27 cellular contexts compared by ENCODE assay signal in genomic region chr12:71484272-71484905, GRCh38. TPM values are rescaled to one million over a fixed set of nuclear protein-coding genes. Genes with fewer than 3 reads are reported as not detected.
DNase-seq lines count a peak whose midpoint lies in the region; ATAC-seq and TF ChIP-seq lines count a peak whose summit lies in the region.
"Had no signal": no experiment of that assay in that cellular context is flagged by ENCODE, and none has a peak within 500 bp of the region (broad histone marks: within the 10 kb centered on the region; RNA-seq: fewer than 3 reads in every experiment).

No MANE protein-coding gene starts in this region.

- no peak for TF ChIP-seq CTCF in GM23338 (conservative IDR thresholded peaks at IDR 0.05; ENCODE audit: low read depth in 2 of 2)
- TF ChIP-seq CTCF in PC-3 (conservative IDR thresholded peaks at IDR 0.05; ENCODE audit: low read depth, low read length): no peak
- TF ChIP-seq CTCF in endodermal cell (conservative IDR thresholded peaks at IDR 0.05): peak; percentile 22
- peak; percentile 13 for TF ChIP-seq CTCF in psoas muscle (IDR thresholded peaks at IDR 0.05)
- TF ChIP-seq CTCF in body of pancreas (IDR thresholded peaks at IDR 0.05): no peak

- H3K9ac ChIP-seq in PC-3 (ENCODE audit: low read length) (no peak overlapping the region), endodermal cell (ENCODE audit: extremely low read depth, low read length, poor library complexity, severe bottlenecking) (no peak overlapping the region)
- H3K9ac ChIP-seq: BLaER1 treated with 17β-estradiol and CSF1 and Interleukin-3, amounts not matched to agents 10 nM and 100 nM had no signal

- no peaks in the 10 kb centered on the region for H3F3A ChIP-seq in GM23338 (replicated peaks; ENCODE audit: low read depth)
- H3F3A ChIP-seq in PC-3 (ENCODE audit: low read length, unreplicated experiment): no peaks in the 10 kb centered on the region

- H3K4me2 ChIP-seq in GM23338: no peak overlapping the region
- H3K4me2 ChIP-seq in PC-3 (ENCODE audit: low read length): peak overlapping the region; percentile 22; the same call in 1 of the 2 replicates
- H3K4me2 ChIP-seq: BLaER1 treated with 17β-estradiol and CSF1 and Interleukin-3, amounts not matched to agents 10 nM and 100 nM had no signal

- no peak overlapping the region for H3K4me3 Mint-ChIP-seq in GM23338
- H3K4me3 Mint-ChIP-seq in endodermal cell: no peak overlapping the region
- H3K4me3 Mint-ChIP-seq: CD4-positive, alpha-beta memory T cell; H9; IgD-negative memory B cell had no signal

- H3K27ac Mint-ChIP-seq in GM23338 (no peak overlapping the region), endodermal cell (no peak overlapping the region)
- H3K27ac Mint-ChIP-seq: CD4-positive, alpha-beta memory T cell; H9; IgD-negative memory B cell had no signal

- H3K4me3 ChIP-seq in GM23338 (no peak overlapping the region), PC-3 (ENCODE audit: low read length) (peak overlapping the region; percentile 21; the same call in 1 of the 2 replicates), endodermal cell (ENCODE audit: low read length) (no peak overlapping the region), psoas muscle (peak overlapping the region; percentile 52), right cardiac atrium (ENCODE audit: low read length) (no peak overlapping the region), body of pancreas (no peak overlapping the region)
- H3K4me3 ChIP-seq: BLaER1 treated with 17β-estradiol and CSF1 and Interleukin-3, amounts not matched to agents 10 nM and 100 nM; GM12878 had no signal

- H3K79me2 ChIP-seq in GM23338 (replicated peaks; ENCODE audit: insufficient read depth) (no peaks in the 10 kb centered on the region), PC-3 (ENCODE audit: low read length) (no peaks in the 10 kb centered on the region)

- no peaks in the 10 kb centered on the region for H3K27me3 ChIP-seq in GM23338 (ENCODE audit: insufficient read depth)
- H3K27me3 ChIP-seq in PC-3 (ENCODE audit: low read length): 0 out of 2 replicates have a peak, but pooled peaks cover 3% of the 10 kb centered on the region
- H3K27me3 ChIP-seq in endodermal cell (ENCODE audit: control insufficient read depth, insufficient read depth, low read length, poor library complexity, severe bottlenecking): no peaks in the 10 kb centered on the region
- no peaks in the 10 kb centered on the region for H3K27me3 ChIP-seq in psoas muscle (ENCODE audit: insufficient read depth in 3 of 3, low read length in 2 of 3)
- no peaks in the 10 kb centered on the region for H3K27me3 ChIP-seq in right cardiac atrium (ENCODE audit: control insufficient read depth, insufficient read depth)
- no peaks in the 10 kb centered on the region for H3K27me3 ChIP-seq in body of pancreas
- H3K27me3 ChIP-seq: BLaER1 treated with 17β-estradiol and CSF1 and Interleukin-3, amounts not matched to agents 10 nM and 100 nM had no signal

- H4K20me1 ChIP-seq in GM23338 (replicated peaks; ENCODE audit: insufficient read depth): no peaks in the 10 kb centered on the region
- H4K20me1 ChIP-seq in PC-3 (ENCODE audit: low read length): no peaks in the 10 kb centered on the region
- H4K20me1 ChIP-seq: BLaER1 treated with 17β-estradiol and CSF1 and Interleukin-3, amounts not matched to agents 10 nM and 100 nM had no signal

- CTCF ChIA-PET in PC-3 (lab: Charles Lee): no interaction called here

- H3K27me3 Mint-ChIP-seq in GM23338 (ENCODE audit: insufficient read depth, low read depth, poor library complexity) (peaks cover 2% of the 10 kb centered on the region), endodermal cell (ENCODE audit: insufficient read depth) (no peaks in the 10 kb centered on the region)

- intact Hi-C loops in PC-3 (cut with micrococcal nuclease) (no loop called here), psoas muscle (cut with DNase I) (loop anchor here in 1 of 2 donors (5.0 kb wide), 1 partner anchor 42 kb away; no protein-coding TSS in a partner anchor), right cardiac atrium (cut with DNase I) (no loop called here), body of pancreas (cut with DNase I) (no loop called here)

- no peak overlapping the region for H3K27ac ChIP-seq in GM23338 (ENCODE audit: low read depth)
- no peak overlapping the region for H3K27ac ChIP-seq in PC-3 (ENCODE audit: low read length)
- H3K27ac ChIP-seq in endodermal cell (ENCODE audit: low read depth, low read length): no peak overlapping the region
- H3K27ac ChIP-seq in psoas muscle: peak overlapping the region; percentile 75
- H3K27ac ChIP-seq in right cardiac atrium (ENCODE audit: low read length): no peak overlapping the region
- no peak overlapping the region for H3K27ac ChIP-seq in body of pancreas
- H3K27ac ChIP-seq: BLaER1 treated with 17β-estradiol and CSF1 and Interleukin-3, amounts not matched to agents 10 nM and 100 nM had no signal

- 0 out of 2 replicates have a peak, but pooled peaks cover 4% of the 10 kb centered on the region for H3K9me2 ChIP-seq in GM23338 (ENCODE audit: insufficient read depth)
- no peaks in the 10 kb centered on the region for H3K9me2 ChIP-seq in PC-3 (replicated peaks; ENCODE audit: low read length)

- H3K4me1 ChIP-seq in GM23338 (ENCODE audit: insufficient read depth) (no peaks in the 10 kb centered on the region), PC-3 (ENCODE audit: insufficient read depth, low read length) (no peaks in the 10 kb centered on the region), endodermal cell (ENCODE audit: control insufficient read depth, insufficient read depth, low read length) (no peaks in the 10 kb centered on the region), psoas muscle (peaks cover 8% of the 10 kb centered on the region), right cardiac atrium (ENCODE audit: control insufficient read depth, insufficient read depth, low read length) (no peaks in the 10 kb centered on the region), body of pancreas (no peaks in the 10 kb centered on the region)
- H3K4me1 ChIP-seq: BLaER1 treated with 17β-estradiol and CSF1 and Interleukin-3, amounts not matched to agents 10 nM and 100 nM; Caco-2 had no signal

- H3K4me1 Mint-ChIP-seq in GM23338 (no peaks in the 10 kb centered on the region), endodermal cell (no peaks in the 10 kb centered on the region)
- H3K4me1 Mint-ChIP-seq: CD4-positive, alpha-beta memory T cell; H9; IgD-negative memory B cell had no signal

- DNase-seq in GM23338 (ENCODE audit: low spot score) (peak; percentile 3), PC-3 (no peak), endodermal cell (no peak), psoas muscle (no peak), globus pallidus (ENCODE audit: low spot score) (no peak), right cardiac atrium (no peak), body of pancreas (no peak), NCI-H1694 (lab: John Stamatoyannopoulos, UW) (no peak)
- DNase-seq: ACHN; Caco-2; CD4-positive, alpha-beta memory T cell; DMS 273 treated with DMSO at 0.1 percent for 48 hours; DMS79 treated with DMSO at 0.1 percent for 48 hours; H9; Karpas-422; NCI-H1417; NCI-H187; NCI-H226; NCI-H524; NCI-H82; Right ventricle myocardium superior had no signal

- H3K9me3 ChIP-seq in PC-3 (ENCODE audit: low read length) (no peaks in the 10 kb centered on the region), endodermal cell (ENCODE audit: control insufficient read depth, low read length) (peaks cover 33% of the 10 kb centered on the region), psoas muscle (no peaks in the 10 kb centered on the region), right cardiac atrium (ENCODE audit: control insufficient read depth, low read length) (no peaks in the 10 kb centered on the region), body of pancreas (no peaks in the 10 kb centered on the region)
- H3K9me3 ChIP-seq: Caco-2 had no signal

- ATAC-seq in GM23338: no peak
- ATAC-seq in PC-3: no peak
- peak; percentile 76 to 94 (median 91) for ATAC-seq in psoas muscle
- no peak for ATAC-seq in right cardiac atrium
- no peak for ATAC-seq in body of pancreas
- ATAC-seq: GM12878 had no signal

- 89 to 90% methylated on average over 2 to 5 of the region's 8 CpGs for WGBS in endodermal cell (ENCODE audit: insufficient coverage in 1 of 2, insufficient read length in 1 of 2), 2 experiments
- WGBS in psoas muscle, 3 donors: 37 to 60% (median 39%) methylated on average over 8 of the region's 8 CpGs
- WGBS in right cardiac atrium: 61% methylated on average over 8 of the region's 8 CpGs
- 36 to 55% methylated on average over 8 of the region's 8 CpGs for WGBS in body of pancreas, 2 donors

- H3K36me3 Mint-ChIP-seq in GM23338 (ENCODE audit: low read depth) (no peaks in the 10 kb centered on the region), endodermal cell (ENCODE audit: low read depth) (peaks cover 17% of the 10 kb centered on the region)
- H3K36me3 Mint-ChIP-seq: CD4-positive, alpha-beta memory T cell; IgD-negative memory B cell had no signal

- TF ChIP-seq POLR2A in body of pancreas (IDR thresholded peaks at IDR 0.05): no peak

- no TSS peak for BruUV-seq in PC-3 (replicated peaks; lab: Mats Ljungman, UMichigan)

- no peaks in the 10 kb centered on the region for H3K9me3 Mint-ChIP-seq in GM23338
- peaks cover 6% of the 10 kb centered on the region for H3K9me3 Mint-ChIP-seq in endodermal cell
- H3K9me3 Mint-ChIP-seq: H9 had no signal

- H2AFZ ChIP-seq in GM23338: peak overlapping the region; percentile 43; the same call in 1 of the 2 replicates
- H2AFZ ChIP-seq in PC-3 (ENCODE audit: low read length): peak overlapping the region; percentile 35; the same call in 1 of the 2 replicates

- H3K36me3 ChIP-seq in GM23338 (ENCODE audit: insufficient read depth) (no peaks in the 10 kb centered on the region), PC-3 (ENCODE audit: low read depth, low read length) (no peaks in the 10 kb centered on the region), endodermal cell (ENCODE audit: control insufficient read depth, insufficient read depth, low read length) (peaks cover 59% of the 10 kb centered on the region), psoas muscle (ENCODE audit: insufficient read depth in 1 of 2, low read depth in 1 of 2) (no peaks in the 10 kb centered on the region), body of pancreas (replicated peaks in 1 of 2; ENCODE audit: insufficient read depth in 1 of 2, low read depth in 2 of 2) (no peaks in the 10 kb centered on the region)
- H3K36me3 ChIP-seq: BLaER1 treated with 17β-estradiol and CSF1 and Interleukin-3, amounts not matched to agents 10 nM and 100 nM had no signal

- POLR2A ChIA-PET in PC-3 (lab: Charles Lee; ENCODE audit: unreplicated experiment): no interaction called here

RNA-seq across cellular contexts. Expression of gene LGR5, which starts 44.8 kb away (rescaled TPM):
- 0.17 and 0.66 TPM in 2 replicates for total RNA-seq in GM23338 (2014; rRNA removed; shearing (Covaris generic))
- 0.09 and 0.26 TPM in 2 replicates for polyA plus RNA-seq in GM23338 (2016; fragmentation: Nextera tagmentation; extraction: Ambion mirVana)
- total RNA-seq in PC-3 (2014; rRNA removed): 0.04 and 0.46 TPM in 2 replicates
- 10 to 100 TPM; 27.2 to 49.9 TPM for total RNA-seq in endodermal cell
- 18.7 TPM for polyA plus RNA-seq in endodermal cell (2013, experiment 1 of 2)
- polyA plus RNA-seq in endodermal cell (2013, experiment 2 of 2): 18.5 TPM
- total RNA-seq in psoas muscle: 1 to 10 TPM; 1.7 to 6.4 (median 4.8) TPM
- 10 to 100 TPM in 1 of 3 donors, 1 to 10 TPM in 1, under 1 TPM in 1; 0.04 to 19.5 (median 8.7) TPM for polyA plus RNA-seq in psoas muscle
- total RNA-seq in right cardiac atrium: under 1 TPM in 2 of 4 donors, not detected in 2; 0.14 to 0.68 TPM
- polyA plus RNA-seq in right cardiac atrium: 0.29 TPM
- total RNA-seq in body of pancreas: under 1 TPM in 1 of 2 donors, not detected in 1; 0.52 TPM
- total RNA-seq: CD4-positive, alpha-beta memory T cell; GM12878; MCF 10A; Right ventricle myocardium superior; RPMI7951; SK-MEL-5 had no signal
- polyA plus RNA-seq: CD4-positive, alpha-beta memory T cell; IgD-negative memory B cell had no signal

Comparison
In these comparisons a context has a peak if more than half of its experiments do, and no peak if none do; other contexts are left out.
1. ATAC-seq: peak in psoas muscle (4 of 4); none in GM23338 (single experiment), PC-3 (single experiment), right cardiac atrium (0 of 2) and body of pancreas (single experiment).
2. H3K4me3 ChIP-seq: peak in PC-3 (single experiment) and psoas muscle (single experiment); none in GM23338 (single experiment), endodermal cell (single experiment), right cardiac atrium (single experiment) and body of pancreas (0 of 2).
3. CTCF ChIP-seq: peak in endodermal cell (single experiment) and psoas muscle (single experiment); none in GM23338 (0 of 2), PC-3 (single experiment) and body of pancreas (0 of 7).